In genomic region chr14:74737753-74738325, GRCh38 we compare ENCODE assay signal across 16 cellular contexts. TPM values are rescaled to one million over a fixed set of nuclear protein-coding genes. Genes with fewer than 3 reads are reported as not detected.
A peak's percentile ranks its signal among the peaks of the same experiment; 100 is the strongest.
DNase-seq lines count a peak whose midpoint lies in the region; TF ChIP-seq lines count a peak whose summit lies in the region.
"Had no signal": no experiment of that assay in that cellular context is flagged by ENCODE, and none has a peak within 500 bp of the region (broad histone marks: within the 10 kb centered on the region; RNA-seq: fewer than 3 reads in every experiment).

No MANE protein-coding gene starts in this region.

- H3K9ac ChIP-seq in adipocyte (ENCODE audit: low read length) = no peak overlapping the region

- no peak overlapping the region for H3K27ac ChIP-seq in hepatocyte
- H3K27ac ChIP-seq: gastrocnemius medialis, left ventricle myocardium inferior, thyroid gland had no signal

- H3K4me2 ChIP-seq in hepatocyte = no peak overlapping the region

- no peak overlapping the region for H3K4me3 ChIP-seq in adipocyte (ENCODE audit: low read length)
- H3K4me3 ChIP-seq in hepatocyte = no peak overlapping the region
- H3K4me3 ChIP-seq in BE2C (ENCODE audit: low read depth, low read length) = no peak overlapping the region
- H3K4me3 ChIP-seq: gastrocnemius medialis, left ventricle myocardium inferior, thyroid gland had no signal

- peaks cover 32% of the 10 kb centered on the region for H3K36me3 ChIP-seq in adipocyte (ENCODE audit: control insufficient read depth, insufficient read depth, low read length, severe bottlenecking)
- no peaks in the 10 kb centered on the region for H3K36me3 ChIP-seq in hepatocyte (replicated peaks; ENCODE audit: insufficient read depth, low read depth)
- H3K36me3 ChIP-seq in BE2C = peaks cover 28% of the 10 kb centered on the region

- H3K4me1 ChIP-seq in adipocyte (ENCODE audit: control insufficient read depth, insufficient read depth, low read length) = no peaks in the 10 kb centered on the region
- H3K4me1 ChIP-seq in hepatocyte (ENCODE audit: insufficient read depth) = no peaks in the 10 kb centered on the region
- H3K4me1 ChIP-seq in BE2C = 0 out of 2 replicates have a peak, but pooled peaks cover 4% of the 10 kb centered on the region
- H3K4me1 ChIP-seq: gastrocnemius medialis, left ventricle myocardium inferior, thyroid gland had no signal

- TF ChIP-seq CTCF in hepatocyte (IDR thresholded peaks at IDR 0.05; ENCODE audit: poor library complexity) (no peak), BE2C (IDR thresholded peaks at IDR 0.05; ENCODE audit: low read depth, low read length) (no peak)

- H3K79me2 ChIP-seq in hepatocyte = no peaks in the 10 kb centered on the region

- 99% methylated on average over 4 of the region's 4 CpGs for WGBS in hepatocyte (ENCODE audit: low lambda C conversion rate, missing lambda C conversion rate)

- DNase-seq in EH (ENCODE audit: low read depth) (peak; percentile 45), HK-2 (ENCODE audit: unreplicated experiment) (peak; percentile 18), adipocyte (ENCODE audit: low read depth) (peak; percentile 14), glomerular visceral epithelial cell (ENCODE audit: extremely low spot score) (peak; percentile 38), NCI-H2171 (lab: John Stamatoyannopoulos, UW) (no peak), hepatocyte (ENCODE audit: low spot score) (no peak), BE2C (no peak)
- DNase-seq: activated CD4-positive, CD25-positive, alpha-beta regulatory T cell; C1 segment of cervical spinal cord; cortex of kidney; gastrocnemius medialis; left ventricle myocardium inferior; NCI-H2029 treated with DMSO at 0.1 percent for 48 hours; retina; SIG-M5; thyroid gland had no signal

- H3K9me2 ChIP-seq in hepatocyte (replicated peaks; ENCODE audit: insufficient read depth) = no peaks in the 10 kb centered on the region

- H3K9me3 ChIP-seq in adipocyte (ENCODE audit: control insufficient read depth, low read length) = no peaks in the 10 kb centered on the region
- H3K9me3 ChIP-seq in hepatocyte (ENCODE audit: low read depth) = no peaks in the 10 kb centered on the region
- no peaks in the 10 kb centered on the region for H3K9me3 ChIP-seq in BE2C
- H3K9me3 ChIP-seq: gastrocnemius medialis, left ventricle myocardium inferior, thyroid gland had no signal

- no peak overlapping the region for H2AFZ ChIP-seq in hepatocyte

- H3K27me3 ChIP-seq in adipocyte (replicated peaks; ENCODE audit: control insufficient read depth, insufficient read depth, low read length) (no peaks in the 10 kb centered on the region), hepatocyte (no peaks in the 10 kb centered on the region), BE2C (no peaks in the 10 kb centered on the region)
- H3K27me3 ChIP-seq: gastrocnemius medialis, thyroid gland had no signal

- H4K20me1 ChIP-seq in hepatocyte (ENCODE audit: insufficient read depth, poor library complexity, severe bottlenecking) = no peaks in the 10 kb centered on the region

RNA-seq across cellular contexts. Expression of gene FCF1, which starts 24.9 kb away (rescaled TPM):
- total RNA-seq in hepatocyte = 32.9 and 43.6 TPM in 2 replicates
- 11.3 and 12.3 TPM in 2 replicates for polyA plus RNA-seq in hepatocyte
- 48.4 TPM for polyA plus RNA-seq in BE2C (2012; ENCODE audit: insufficient read depth, insufficient read length, low read depth)

RNA-seq across cellular contexts. Expression of gene AREL1, which starts 25.0 kb away (rescaled TPM):
- total RNA-seq in hepatocyte = 31.7 and 41.3 TPM in 2 replicates
- polyA plus RNA-seq in hepatocyte = 11.4 and 13.9 TPM in 2 replicates
- polyA plus RNA-seq in BE2C (2012; ENCODE audit: insufficient read depth, insufficient read length, low read depth) = 39.9 TPM

RNA-seq across cellular contexts. Expression of gene YLPM1, which starts 25.3 kb away (rescaled TPM):
- total RNA-seq in hepatocyte = 31.5 and 44.8 TPM in 2 replicates
- polyA plus RNA-seq in hepatocyte = 20.2 and 21.2 TPM in 2 replicates
- polyA plus RNA-seq in BE2C (2012; ENCODE audit: insufficient read depth, insufficient read length, low read depth) = 54.2 TPM

Comparison
In these comparisons a context has a peak if more than half of its experiments do, and no peak if none do; other contexts are left out.
1. DNase-seq: peak in EH (single experiment), HK-2 (single experiment), adipocyte (single experiment) and glomerular visceral epithelial cell (single experiment); none in NCI-H2171 (single experiment), hepatocyte (single experiment) and BE2C (single experiment).